ENCODE assay signal across 14 cellular contexts in genomic region chr17:19354123-19354522, GRCh38. TPM values are rescaled to one million over a fixed set of nuclear protein-coding genes. Genes with fewer than 3 reads are reported as not detected.
DNase-seq lines count a peak whose midpoint lies in the region; FAIRE-seq and TF ChIP-seq lines count a peak whose summit lies in the region.
"Had no signal": no experiment of that assay in that cellular context is flagged by ENCODE, and none has a peak within 500 bp of the region (broad histone marks: within the 10 kb centered on the region; RNA-seq: fewer than 3 reads in every experiment).

No MANE protein-coding gene starts in this region.

- no peak overlapping the region for H3K27ac Mint-ChIP-seq in Calu3 (ENCODE audit: unreplicated experiment)
- H3K27ac Mint-ChIP-seq: effector memory CD8-positive, alpha-beta T cell had no signal

- TF ChIP-seq POLR2A in H54 (IDR thresholded peaks at IDR 0.05; ENCODE audit: low read depth, low read length): no peak

- intact Hi-C loops in Calu3 (cut with micrococcal nuclease; ENCODE audit: unreplicated experiment): no loop called here

- no peaks in the 10 kb centered on the region for H3K27me3 Mint-ChIP-seq in Calu3 (ENCODE audit: unreplicated experiment)

- no peak for TF ChIP-seq CTCF in Calu3 (IDR thresholded peaks at IDR 0.05; ENCODE audit: unreplicated experiment)

- no peak overlapping the region for H3K4me3 ChIP-seq in skeletal muscle cell (ENCODE audit: low read depth, low read length)
- H3K4me3 ChIP-seq: PC-9, sigmoid colon, thyroid gland had no signal

- peak; percentile 93 for DNase-seq in H54 (ENCODE audit: insufficient read length, low spot score)
- peak; percentile 45 to 82 for DNase-seq in SW 1271 (lab: John Stamatoyannopoulos, UW)
- peak; percentile 94 for DNase-seq in fibroblast of peridontal ligament (ENCODE audit: extremely low read depth)
- DNase-seq in skeletal muscle cell (ENCODE audit: low read depth): peak; percentile 60
- DNase-seq in COLO668 (lab: John Stamatoyannopoulos, UW; ENCODE audit: unreplicated experiment): no peak
- DNase-seq in Calu3: no peak
- DNase-seq in SKM-1 (lab: John Stamatoyannopoulos, UW; ENCODE audit: unreplicated experiment): no peak
- no peak for DNase-seq in GOT3 (lab: John Stamatoyannopoulos, UW)
- DNase-seq: activated CD8-positive, alpha-beta memory T cell treated with anti-CD3 and anti-CD28 coated beads, Interleukin-2, amount 50 U/mL, for 48 hours; DND-41; effector memory CD8-positive, alpha-beta T cell; thyroid gland had no signal

- no peaks in the 10 kb centered on the region for H3K4me1 Mint-ChIP-seq in Calu3 (ENCODE audit: low read depth, unreplicated experiment)

- FAIRE-seq in H54 (lab: Jason Lieb, UNC): peak; percentile 90

- H3K4me3 Mint-ChIP-seq in Calu3 (ENCODE audit: low read depth, unreplicated experiment): no peak overlapping the region
- H3K4me3 Mint-ChIP-seq: effector memory CD8-positive, alpha-beta T cell had no signal

- H3K36me3 Mint-ChIP-seq in Calu3 (ENCODE audit: insufficient read depth, unreplicated experiment): peaks cover 9% of the 10 kb centered on the region

- no peaks in the 10 kb centered on the region for H3K9me3 Mint-ChIP-seq in Calu3 (ENCODE audit: low read depth, unreplicated experiment)
- H3K9me3 Mint-ChIP-seq: effector memory CD8-positive, alpha-beta T cell had no signal

- no TSS peak for BruUV-seq in Calu3 (replicated peaks; lab: Mats Ljungman, UMichigan)

- CTCF ChIA-PET in Calu3 (lab: Charles Lee): no interaction called here

RNA-seq across cellular contexts. Expression of gene B9D1, which starts 8.4 kb away (rescaled TPM):
- total RNA-seq in Calu3 (2022): 14.1 and 15.6 TPM in 2 replicates

RNA-seq across cellular contexts. Expression of gene MAPK7, which starts 24.2 kb away (rescaled TPM):
- total RNA-seq in Calu3 (2022): 15.0 and 19.3 TPM in 2 replicates

RNA-seq across cellular contexts. Expression of gene MFAP4, which starts 32.9 kb away (rescaled TPM):
- total RNA-seq in Calu3 (2022): not detected in 2 replicates
- total RNA-seq: PC-9 had no signal

RNA-seq across cellular contexts. Expression of gene RNF112, which starts 56.9 kb away (rescaled TPM):
- 0.61 and 1.3 TPM in 2 replicates for total RNA-seq in Calu3 (2022)

Comparison
In these comparisons a context has a peak if more than half of its experiments do, and no peak if none do; other contexts are left out.
1. DNase-seq: peak in H54 (single experiment), SW 1271 (2 of 2), fibroblast of peridontal ligament (single experiment) and skeletal muscle cell (single experiment); none in COLO668 (single experiment), Calu3 (single experiment), SKM-1 (single experiment) and GOT3 (single experiment).